27 cellular contexts compared by ENCODE assay signal in the genomic region with DNA sequence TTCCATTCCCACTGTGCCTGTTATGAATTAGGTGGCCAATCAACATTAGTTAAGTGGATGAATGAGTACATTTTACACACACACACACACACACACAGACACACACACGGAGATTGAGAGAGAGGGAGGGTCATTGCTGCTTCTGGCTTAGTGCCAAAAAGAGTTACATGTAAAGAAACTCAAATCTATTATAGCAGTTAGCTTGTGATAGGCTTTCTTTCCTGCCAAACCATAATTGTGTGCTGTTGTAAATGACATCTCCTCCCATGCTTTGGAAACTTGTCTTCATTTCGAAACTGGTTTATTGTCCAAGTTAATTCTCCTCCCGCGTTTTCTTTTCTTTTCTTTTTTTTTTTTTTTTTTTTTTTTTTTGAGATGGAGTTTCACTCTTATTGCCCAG. TPM values are rescaled to one million over a fixed set of nuclear protein-coding genes. Genes with fewer than 3 reads are reported as not detected.
"Had no signal": no experiment of that assay in that cellular context is flagged by ENCODE, and none has a peak within 500 bp of the region (broad histone marks: within the 10 kb centered on the region; RNA-seq: fewer than 3 reads in every experiment).

No MANE protein-coding gene starts in this region.

- H3K4me2 ChIP-seq: PC-9 had no signal

- H3K36me3 ChIP-seq: ascending aorta had no signal

- H3K4me3 ChIP-seq: ascending aorta, body of pancreas, PC-9, SK-N-MC had no signal

- H3K36me3 Mint-ChIP-seq: activated CD8-positive, alpha-beta memory T cell treated with anti-CD3 and anti-CD28 coated beads, Interleukin-2, amount 10 ng/mL, durations not matched to agents 7 days and 5 days; activated naive CD4-positive, alpha-beta T cell treated with anti-CD3 and anti-CD28 coated beads, Interleukin-2, amount 50 U/mL, for 72 hours; T-cell had no signal

- H3K4me1 ChIP-seq: body of pancreas had no signal

- H3K4me3 Mint-ChIP-seq: activated B cell treated with CpG ODN at 0.5 μM for 24 hours; activated CD4-positive, alpha-beta T cell treated with anti-CD3 and anti-CD28 coated beads, Interleukin-2, amount 10 ng/mL, durations not matched to agents 24 days and 14 days; activated CD8-positive, alpha-beta memory T cell treated with anti-CD3 and anti-CD28 coated beads, Interleukin-2, amount 10 ng/mL, durations not matched to agents 7 days and 5 days; activated naive CD8-positive, alpha-beta T cell treated with anti-CD3 and anti-CD28 coated beads, Interleukin-2, amount 50 U/mL, for 24 hours; activated T-cell treated with anti-CD3 and anti-CD28 coated beads, Interleukin-2, amount 50 U/mL, for 24 hours; activated T-helper 1 cell treated with anti-CD3 and anti-CD28 coated beads, Interleukin-12 subunit alpha, Interleukin-12 subunit beta, Interleukin-2, Interleukin-4 antibody, amounts not matched to agents 30 ng/mL and 10 ng/mL and 1 ng/mL, durations not matched to agents 14 hours and 24 hours and 36 hours; central memory CD8-positive, alpha-beta T cell; T-cell had no signal

- ATAC-seq: activated CD8-positive, alpha-beta memory T cell treated with anti-CD3 and anti-CD28 coated beads, Interleukin-2, amount 10 ng/mL, durations not matched to agents 7 days and 5 days; activated naive CD4-positive, alpha-beta T cell treated with anti-CD3 and anti-CD28 coated beads, Interleukin-2, amount 50 U/mL, for 72 hours; activated naive CD8-positive, alpha-beta T cell treated with anti-CD3 and anti-CD28 coated beads, Interleukin-2, amount 50 U/mL, for 24 hours; body of pancreas; T-cell had no signal

- H3K9me3 ChIP-seq: ascending aorta, body of pancreas had no signal

- DNase-seq: activated B cell treated with CpG ODN at 0.5 μM for 24 hours; activated CD4-positive, alpha-beta T cell treated with anti-CD3 and anti-CD28 coated beads for 1 hour; activated CD4-positive, alpha-beta T cell treated with anti-CD3 and anti-CD28 coated beads, Interleukin-2, amount 10 ng/mL, durations not matched to agents 24 days and 14 days; activated CD4-positive, alpha-beta T cell treated with anti-CD3 and anti-CD28 coated beads, Interleukin-2, amount 50 U/mL, for 48 hours; activated CD8-positive, alpha-beta memory T cell treated with anti-CD3 and anti-CD28 coated beads, Interleukin-2, amount 10 ng/mL, durations not matched to agents 7 days and 5 days; activated effector memory CD4-positive, alpha-beta T cell treated with Interleukin-2 at 50 U/mL for 16 hours; activated naive CD4-positive, alpha-beta T cell; activated naive CD8-positive, alpha-beta T cell treated with anti-CD3 and anti-CD28 coated beads, Interleukin-2, amount 50 U/mL, for 24 hours; activated T-cell treated with anti-CD3 and anti-CD28 coated beads, Interleukin-2, amount 50 U/mL, for 24 hours; amniotic stem cell; body of pancreas; MM.1S; NCI-H146; NCI-H187 treated with DMSO at 0.1 percent for 48 hours; NCI-H2081 treated with DMSO at 0.1 percent for 48 hours; NCI-H446; NCI-H524; PC-9; T-cell; T-helper 2 cell; T1000 had no signal

- H3K4me1 Mint-ChIP-seq: activated B cell treated with CpG ODN at 0.5 μM for 24 hours; activated CD4-positive, alpha-beta T cell treated with anti-CD3 and anti-CD28 coated beads, Interleukin-2, amount 10 ng/mL, durations not matched to agents 24 days and 14 days; activated CD8-positive, alpha-beta memory T cell treated with anti-CD3 and anti-CD28 coated beads, Interleukin-2, amount 10 ng/mL, durations not matched to agents 7 days and 5 days; activated naive CD8-positive, alpha-beta T cell treated with anti-CD3 and anti-CD28 coated beads, Interleukin-2, amount 50 U/mL, for 24 hours; central memory CD8-positive, alpha-beta T cell; T-cell had no signal

- FAIRE-seq: TTC549 had no signal

- H3K9me3 Mint-ChIP-seq: activated B cell treated with CpG ODN at 0.5 μM for 24 hours; activated CD4-positive, alpha-beta T cell treated with anti-CD3 and anti-CD28 coated beads, Interleukin-2, amount 10 ng/mL, durations not matched to agents 24 days and 14 days; activated naive CD4-positive, alpha-beta T cell treated with anti-CD3 and anti-CD28 coated beads, Interleukin-2, amount 50 U/mL, for 72 hours; activated naive CD8-positive, alpha-beta T cell treated with anti-CD3 and anti-CD28 coated beads, Interleukin-2, amount 50 U/mL, for 24 hours; activated T-cell treated with anti-CD3 and anti-CD28 coated beads, Interleukin-2, amount 50 U/mL, for 24 hours; activated T-helper 1 cell treated with anti-CD3 and anti-CD28 coated beads, Interleukin-12 subunit alpha, Interleukin-12 subunit beta, Interleukin-2, Interleukin-4 antibody, amounts not matched to agents 30 ng/mL and 10 ng/mL and 1 ng/mL, durations not matched to agents 14 hours and 24 hours and 36 hours; central memory CD8-positive, alpha-beta T cell had no signal

- H3K27ac Mint-ChIP-seq: activated B cell treated with CpG ODN at 0.5 μM for 24 hours; activated CD4-positive, alpha-beta T cell treated with anti-CD3 and anti-CD28 coated beads, Interleukin-2, amount 10 ng/mL, durations not matched to agents 24 days and 14 days; activated CD8-positive, alpha-beta memory T cell treated with anti-CD3 and anti-CD28 coated beads, Interleukin-2, amount 10 ng/mL, durations not matched to agents 7 days and 5 days; activated naive CD8-positive, alpha-beta T cell treated with anti-CD3 and anti-CD28 coated beads, Interleukin-2, amount 50 U/mL, for 24 hours; activated T-cell treated with anti-CD3 and anti-CD28 coated beads, Interleukin-2, amount 50 U/mL, for 24 hours; activated T-helper 1 cell treated with anti-CD3 and anti-CD28 coated beads, Interleukin-12 subunit alpha, Interleukin-12 subunit beta, Interleukin-2, Interleukin-4 antibody, amounts not matched to agents 30 ng/mL and 10 ng/mL and 1 ng/mL, durations not matched to agents 14 hours and 24 hours and 36 hours; T-cell had no signal

- H3K27me3 ChIP-seq: ascending aorta, body of pancreas had no signal

- H3K27me3 Mint-ChIP-seq: activated CD4-positive, alpha-beta T cell treated with anti-CD3 and anti-CD28 coated beads, Interleukin-2, amount 10 ng/mL, durations not matched to agents 24 days and 14 days; activated T-cell treated with anti-CD3 and anti-CD28 coated beads, Interleukin-2, amount 50 U/mL, for 24 hours had no signal

- H3K27ac ChIP-seq: ascending aorta, body of pancreas, PC-9, SK-N-MC had no signal

- H2AFZ ChIP-seq: PC-9 had no signal

RNA-seq across cellular contexts. Expression of a gene that starts 1.4 kb away (rescaled TPM):
- total RNA-seq: activated B cell treated with CpG ODN at 0.5 μM for 24 hours; activated CD4-positive, alpha-beta T cell treated with anti-CD3 and anti-CD28 coated beads, Interleukin-2, amount 10 ng/mL, durations not matched to agents 24 days and 14 days; activated CD8-positive, alpha-beta memory T cell treated with anti-CD3 and anti-CD28 coated beads, Interleukin-2, amount 10 ng/mL, durations not matched to agents 7 days and 5 days; activated naive CD4-positive, alpha-beta T cell treated with anti-CD3 and anti-CD28 coated beads, Interleukin-2, amount 50 U/mL, for 72 hours; activated T-helper 1 cell treated with anti-CD3 and anti-CD28 coated beads, Interleukin-12 subunit alpha, Interleukin-12 subunit beta, Interleukin-2, Interleukin-4 antibody, amounts not matched to agents 30 ng/mL and 10 ng/mL and 1 ng/mL, durations not matched to agents 14 hours and 24 hours and 36 hours; ascending aorta; body of pancreas; PC-9; T-cell had no signal

RNA-seq across cellular contexts. Expression of a gene that starts 36.3 kb away (rescaled TPM):
- total RNA-seq: activated B cell treated with CpG ODN at 0.5 μM for 24 hours; activated naive CD4-positive, alpha-beta T cell treated with anti-CD3 and anti-CD28 coated beads, Interleukin-2, amount 50 U/mL, for 72 hours; activated T-helper 1 cell treated with anti-CD3 and anti-CD28 coated beads, Interleukin-12 subunit alpha, Interleukin-12 subunit beta, Interleukin-2, Interleukin-4 antibody, amounts not matched to agents 30 ng/mL and 10 ng/mL and 1 ng/mL, durations not matched to agents 14 hours and 24 hours and 36 hours; PC-9 had no signal
